ENCODE assay signal across 8 cellular contexts in genomic region chr1:229258031-229258850, GRCh38. TPM values are rescaled to one million over a fixed set of nuclear protein-coding genes. Genes with fewer than 3 reads are reported as not detected.
DNase-seq lines count a peak whose midpoint lies in the region; ATAC-seq and TF ChIP-seq lines count a peak whose summit lies in the region.

No MANE protein-coding gene starts in this region.

- no peak overlapping the region for H2AFZ ChIP-seq in OCI-LY1 (ENCODE audit: low read length)

- H3K4me2 ChIP-seq in OCI-LY1 (ENCODE audit: low read length) = no peak overlapping the region

- peaks cover 0 to 1% (median 0%) of the 10 kb centered on the region in 5 donors for H3K36me3 Mint-ChIP-seq in naive thymus-derived CD4-positive, alpha-beta T cell
- no peaks in the 10 kb centered on the region for H3K36me3 Mint-ChIP-seq in stimulated activated naive CD8-positive, alpha-beta T cell treated with anti-CD3 and anti-CD28 coated beads, Interleukin-15, Interleukin-2, amounts not matched to agents 100 ng/mL and 50 ng/mL, for 24 hours (ENCODE audit: low read depth)

- H3K27me3 Mint-ChIP-seq in naive thymus-derived CD4-positive, alpha-beta T cell = peaks cover 0 to 6% (median 0%) of the 10 kb centered on the region in 5 donors
- H3K27me3 Mint-ChIP-seq in stimulated activated naive CD8-positive, alpha-beta T cell treated with anti-CD3 and anti-CD28 coated beads, Interleukin-15, Interleukin-2, amounts not matched to agents 100 ng/mL and 50 ng/mL, for 24 hours = no peaks in the 10 kb centered on the region

- H4K20me1 ChIP-seq in OCI-LY1 (ENCODE audit: insufficient read depth, low read length) = no peaks in the 10 kb centered on the region

- H3K9me2 ChIP-seq in OCI-LY1 (ENCODE audit: low read depth, low read length) = no peaks in the 10 kb centered on the region

- H3K27ac ChIP-seq in OCI-LY1 (ENCODE audit: low read depth, low read length, poor library complexity, severe bottlenecking) = no peak overlapping the region
- no peak overlapping the region for H3K27ac ChIP-seq in naive thymus-derived CD4-positive, alpha-beta T cell (ENCODE audit: low read depth, low read length)

- H3K9me3 ChIP-seq in OCI-LY1 (ENCODE audit: low read length) = no peaks in the 10 kb centered on the region
- no peaks in the 10 kb centered on the region for H3K9me3 ChIP-seq in naive thymus-derived CD4-positive, alpha-beta T cell (ENCODE audit: control insufficient read depth in 2 of 3, low read length in 3 of 3)

- TF ChIP-seq CTCF in OCI-LY1 (IDR thresholded peaks at IDR 0.05; ENCODE audit: low read length) (peak; percentile 87), epithelial cell of esophagus (IDR thresholded peaks at IDR 0.05; ENCODE audit: insufficient read depth, low read depth, low read length, missing control alignments) (peak; percentile 76)

- H3K4me3 ChIP-seq in OCI-LY1 (ENCODE audit: low read depth, low read length, poor library complexity, severe bottlenecking) (no peak overlapping the region), epithelial cell of esophagus (ENCODE audit: low read length) (no peak overlapping the region)
- peak overlapping the region; percentile 7 for H3K4me3 ChIP-seq in naive thymus-derived CD4-positive, alpha-beta T cell (ENCODE audit: low read length)

- H3K9me3 Mint-ChIP-seq in naive thymus-derived CD4-positive, alpha-beta T cell = no peaks in the 10 kb centered on the region
- H3K9me3 Mint-ChIP-seq in stimulated activated naive CD8-positive, alpha-beta T cell treated with anti-CD3 and anti-CD28 coated beads, Interleukin-15, Interleukin-2, amounts not matched to agents 100 ng/mL and 50 ng/mL, for 24 hours = no peaks in the 10 kb centered on the region

- no peaks in the 10 kb centered on the region for H3F3A ChIP-seq in OCI-LY1 (ENCODE audit: insufficient read depth, low read length)

- H3K36me3 ChIP-seq in OCI-LY1 (ENCODE audit: insufficient read depth, low read length) = no peaks in the 10 kb centered on the region
- H3K36me3 ChIP-seq in naive thymus-derived CD4-positive, alpha-beta T cell (ENCODE audit: control insufficient read depth in 2 of 3, insufficient read depth in 3 of 3, low read length in 3 of 3) = no peaks in the 10 kb centered on the region

- H3K79me2 ChIP-seq in OCI-LY1 (ENCODE audit: insufficient read depth, low read length) = no peaks in the 10 kb centered on the region

- H3K4me3 Mint-ChIP-seq in naive thymus-derived CD4-positive, alpha-beta T cell = peak overlapping the region in 9 of 10 donors; percentile 9 to 76 (median 61)
- no peak overlapping the region for H3K4me3 Mint-ChIP-seq in stimulated activated naive CD8-positive, alpha-beta T cell treated with anti-CD3 and anti-CD28 coated beads, Interleukin-15, Interleukin-2, amounts not matched to agents 100 ng/mL and 50 ng/mL, for 24 hours

- POLR2A ChIA-PET in naive thymus-derived CD4-positive, alpha-beta T cell (lab: Charles Lee) = interaction anchor here (1.0 to 1.5 kb wide), 3 partner anchors 80 to 224 kb away, joined by 3 to 4 read pairs (median 3); no protein-coding TSS in a partner anchor

- intact Hi-C loops in naive thymus-derived CD4-positive, alpha-beta T cell (cut with micrococcal nuclease) = loop anchor here (1.0 to 10.0 kb wide), 9 partner anchors 15 to 1387 kb away; partner anchors contain the start of genes CCSAP (in 2 of the 2), COG2 (in 1 of the 2) and GALNT2 (in 1 of the 2)

- H3K9ac ChIP-seq in OCI-LY1 (ENCODE audit: low read length) = no peak overlapping the region

- CTCF ChIA-PET in naive thymus-derived CD4-positive, alpha-beta T cell (lab: Charles Lee) = interaction anchor here (0.6 to 6.4 kb wide), 18 partner anchors 12 to 1057 kb away, joined by 3 to 107 read pairs (median 4); partner anchors contain the start of genes NUP133 and RAB4A

- no peaks in the 10 kb centered on the region for H3K27me3 ChIP-seq in OCI-LY1 (ENCODE audit: insufficient read depth, low read length)
- H3K27me3 ChIP-seq in naive thymus-derived CD4-positive, alpha-beta T cell (ENCODE audit: control insufficient read depth in 2 of 2, insufficient read depth in 2 of 2, low read length in 2 of 2) = no peaks in the 10 kb centered on the region

- peak overlapping the region; percentile 14 to 88 (median 67) for H3K27ac Mint-ChIP-seq in naive thymus-derived CD4-positive, alpha-beta T cell
- H3K27ac Mint-ChIP-seq in stimulated activated naive CD8-positive, alpha-beta T cell treated with anti-CD3 and anti-CD28 coated beads, Interleukin-15, Interleukin-2, amounts not matched to agents 100 ng/mL and 50 ng/mL, for 24 hours = peak overlapping the region; percentile 26

- no peaks in the 10 kb centered on the region for H3K4me1 ChIP-seq in OCI-LY1 (ENCODE audit: insufficient read depth, low read length, severe bottlenecking)
- peaks cover 24 to 34% of the 10 kb centered on the region in 2 donors for H3K4me1 ChIP-seq in naive thymus-derived CD4-positive, alpha-beta T cell (ENCODE audit: control insufficient read depth in 2 of 2, insufficient read depth in 2 of 2, low read length in 2 of 2)

- peaks cover 21 to 35% (median 30%) of the 10 kb centered on the region in 7 donors for H3K4me1 Mint-ChIP-seq in naive thymus-derived CD4-positive, alpha-beta T cell
- peaks cover 48% of the 10 kb centered on the region for H3K4me1 Mint-ChIP-seq in stimulated activated naive CD8-positive, alpha-beta T cell treated with anti-CD3 and anti-CD28 coated beads, Interleukin-15, Interleukin-2, amounts not matched to agents 100 ng/mL and 50 ng/mL, for 24 hours (ENCODE audit: low read depth)

- peak; percentile 52 for DNase-seq in COR-L47 (lab: John Stamatoyannopoulos, UW)
- DNase-seq in activated T-cell treated with anti-CD3 and anti-CD28 coated beads for 1 hour (ENCODE audit: low read depth) = peak; percentile 57
- DNase-seq in epithelial cell of esophagus (ENCODE audit: low read depth) = peak; percentile 76
- DNase-seq in naive thymus-derived CD4-positive, alpha-beta T cell = peak; percentile 19 to 77 (median 65)

- ATAC-seq in HG03045 (IDR thresholded peaks at IDR 0.05; ENCODE audit: unreplicated experiment) = peak; percentile 60
- ATAC-seq in naive thymus-derived CD4-positive, alpha-beta T cell = peak; percentile 67
- no peak for ATAC-seq in HG02840 (IDR thresholded peaks at IDR 0.05; ENCODE audit: low FRiP score, unreplicated experiment)

RNA-seq across cellular contexts. Expression of gene RAB4A, which starts 12.7 kb away (rescaled TPM):
- 10 to 100 TPM; 24.0 to 47.9 (median 36.9) TPM for total RNA-seq in naive thymus-derived CD4-positive, alpha-beta T cell
- polyA plus RNA-seq in naive thymus-derived CD4-positive, alpha-beta T cell = 10 to 100 TPM in 1 of 2 donors, 1 to 10 TPM in 1; 9.6 to 11.0 TPM
